26 cellular contexts compared by ENCODE assay signal in genomic region chr4:12875640-12876243, GRCh38.
"Had no signal": no experiment of that assay in that cellular context is flagged by ENCODE, and none has a peak within 500 bp of the region (broad histone marks: within the 10 kb centered on the region; RNA-seq: fewer than 3 reads in every experiment).

No MANE protein-coding gene starts in this region.

- H3K4me3 Mint-ChIP-seq: activated CD4-positive, alpha-beta memory T cell treated with anti-CD3 and anti-CD28 coated beads, Interleukin-2, amount 10 ng/mL, durations not matched to agents 7 days and 5 days; activated CD4-positive, alpha-beta T cell treated with anti-CD3 and anti-CD28 coated beads for 36 hours; activated naive CD4-positive, alpha-beta T cell treated with anti-CD3 and anti-CD28 coated beads for 36 hours; activated naive CD8-positive, alpha-beta T cell; activated T-helper 17 cell treated with anti-CD3 and anti-CD28 coated beads, Interleukin-2, amount 50 U/mL, for 72 hours; T-cell had no signal

- H3K36me3 Mint-ChIP-seq: T-cell had no signal

- ATAC-seq: activated CD4-positive, alpha-beta T cell treated with anti-CD3 and anti-CD28 coated beads for 36 hours; activated T-helper 17 cell treated with anti-CD3 and anti-CD28 coated beads, Interleukin-2, amount 50 U/mL, for 72 hours; Panc1; Right ventricle myocardium inferior; T-cell had no signal

- H3K4me3 ChIP-seq: SK-N-MC had no signal

- H3K4me1 Mint-ChIP-seq: activated CD4-positive, alpha-beta memory T cell treated with anti-CD3 and anti-CD28 coated beads, Interleukin-2, amount 10 ng/mL, durations not matched to agents 7 days and 5 days; activated CD4-positive, alpha-beta T cell treated with anti-CD3 and anti-CD28 coated beads for 36 hours; activated T-helper 17 cell treated with anti-CD3 and anti-CD28 coated beads, Interleukin-2, amount 50 U/mL, for 72 hours; T-cell had no signal

- DNase-seq: activated CD4-positive, alpha-beta memory T cell treated with anti-CD3 and anti-CD28 coated beads, Interleukin-2, amount 10 ng/mL, durations not matched to agents 7 days and 5 days; activated CD4-positive, alpha-beta T cell treated with anti-CD3 and anti-CD28 coated beads for 36 hours; activated CD4-positive, alpha-beta T cell treated with anti-CD3 and anti-CD28 coated beads, Interleukin-2, amount 50 U/mL, for 1 hour; activated gamma-delta T cell; activated naive CD4-positive, alpha-beta T cell treated with anti-CD3 and anti-CD28 coated beads for 36 hours; activated T-cell treated with anti-CD3 and anti-CD28 coated beads for 4 hours; activated T-cell treated with anti-CD3 and anti-CD28 coated beads, Interleukin-2, amount 50 U/mL, for 48 hours; Kasumi-1; NCI-H1105 treated with DMSO at 0.1 percent for 48 hours; NCI-H1436 treated with DMSO at 0.1 percent for 48 hours; NCI-H2081; NCI-H446 treated with DMSO at 0.1 percent for 48 hours; NCI-H526; NK-92 treated with Interleukin-12 subunit alpha and Interleukin-12 subunit beta, amount 100 ng/mL, for 24 hours; OCI-M1; RPMI8226; T-cell; T-helper 2 cell; T1000 had no signal

- H3K27me3 Mint-ChIP-seq: activated CD4-positive, alpha-beta memory T cell treated with anti-CD3 and anti-CD28 coated beads, Interleukin-2, amount 10 ng/mL, durations not matched to agents 7 days and 5 days; activated CD4-positive, alpha-beta T cell treated with anti-CD3 and anti-CD28 coated beads for 36 hours; activated naive CD8-positive, alpha-beta T cell; activated T-helper 17 cell treated with anti-CD3 and anti-CD28 coated beads, Interleukin-2, amount 50 U/mL, for 72 hours; T-cell had no signal

- FAIRE-seq: TTC549 had no signal

- H3K27ac ChIP-seq: SK-N-MC, VCaP had no signal

- H3K27ac Mint-ChIP-seq: activated CD4-positive, alpha-beta memory T cell treated with anti-CD3 and anti-CD28 coated beads, Interleukin-2, amount 10 ng/mL, durations not matched to agents 7 days and 5 days; activated CD4-positive, alpha-beta T cell treated with anti-CD3 and anti-CD28 coated beads for 36 hours; activated naive CD4-positive, alpha-beta T cell treated with anti-CD3 and anti-CD28 coated beads for 36 hours; activated naive CD8-positive, alpha-beta T cell; activated T-helper 17 cell treated with anti-CD3 and anti-CD28 coated beads, Interleukin-2, amount 50 U/mL, for 72 hours; T-cell had no signal
